1 cellular context compared by ENCODE assay signal in genomic region chr10:60123172-60123571, GRCh38.
TF ChIP-seq lines count a peak whose summit lies in the region.

No MANE protein-coding gene starts in this region.

TF ChIP-seq in HepG2, 621 proteins besides CTCF, POLR2A, EP300 and RAD21 (continued from another document):
- TF ChIP-seq, protein P1, sequence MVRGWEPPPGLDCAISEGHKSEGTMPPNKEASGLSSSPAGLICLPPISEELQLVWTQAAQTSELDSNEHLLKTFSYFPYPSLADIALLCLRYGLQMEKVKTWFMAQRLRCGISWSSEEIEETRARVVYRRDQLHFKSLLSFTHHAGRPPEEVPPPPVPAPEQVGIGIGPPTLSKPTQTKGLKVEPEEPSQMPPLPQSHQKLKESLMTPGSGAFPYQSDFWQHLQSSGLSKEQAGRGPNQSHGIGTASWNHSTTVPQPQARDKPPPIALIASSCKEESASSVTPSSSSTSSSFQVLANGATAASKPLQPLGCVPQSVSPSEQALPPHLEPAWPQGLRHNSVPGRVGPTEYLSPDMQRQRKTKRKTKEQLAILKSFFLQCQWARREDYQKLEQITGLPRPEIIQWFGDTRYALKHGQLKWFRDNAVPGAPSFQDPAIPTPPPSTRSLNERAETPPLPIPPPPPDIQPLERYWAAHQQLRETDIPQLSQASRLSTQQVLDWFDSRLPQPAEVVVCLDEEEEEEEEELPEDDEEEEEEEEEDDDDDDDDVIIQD (CRISPR knock-in tag; IDR thresholded peaks at IDR 0.05; ENCODE audit: low read depth), result no peak
- TF ChIP-seq U2AF2 (IDR thresholded peaks at IDR 0.05; ENCODE audit: low read depth, low read length), result no peak
- TF ChIP-seq ZNF768 (CRISPR knock-in tag; IDR thresholded peaks at IDR 0.05), result no peak
- TF ChIP-seq, protein P2, sequence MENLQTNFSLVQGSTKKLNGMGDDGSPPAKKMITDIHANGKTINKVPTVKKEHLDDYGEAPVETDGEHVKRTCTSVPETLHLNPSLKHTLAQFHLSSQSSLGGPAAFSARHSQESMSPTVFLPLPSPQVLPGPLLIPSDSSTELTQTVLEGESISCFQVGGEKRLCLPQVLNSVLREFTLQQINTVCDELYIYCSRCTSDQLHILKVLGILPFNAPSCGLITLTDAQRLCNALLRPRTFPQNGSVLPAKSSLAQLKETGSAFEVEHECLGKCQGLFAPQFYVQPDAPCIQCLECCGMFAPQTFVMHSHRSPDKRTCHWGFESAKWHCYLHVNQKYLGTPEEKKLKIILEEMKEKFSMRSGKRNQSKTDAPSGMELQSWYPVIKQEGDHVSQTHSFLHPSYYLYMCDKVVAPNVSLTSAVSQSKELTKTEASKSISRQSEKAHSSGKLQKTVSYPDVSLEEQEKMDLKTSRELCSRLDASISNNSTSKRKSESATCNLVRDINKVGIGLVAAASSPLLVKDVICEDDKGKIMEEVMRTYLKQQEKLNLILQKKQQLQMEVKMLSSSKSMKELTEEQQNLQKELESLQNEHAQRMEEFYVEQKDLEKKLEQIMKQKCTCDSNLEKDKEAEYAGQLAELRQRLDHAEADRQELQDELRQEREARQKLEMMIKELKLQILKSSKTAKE (CRISPR knock-in tag; IDR thresholded peaks at IDR 0.05; ENCODE audit: borderline replicate concordance), result no peak
- no peak for TF ChIP-seq ZNF335 (CRISPR knock-in tag; IDR thresholded peaks at IDR 0.05)
- no peak for TF ChIP-seq ZNF557 (CRISPR knock-in tag; IDR thresholded peaks at IDR 0.05)
- TF ChIP-seq ZSCAN20 (CRISPR knock-in tag; IDR thresholded peaks at IDR 0.05; ENCODE audit: borderline replicate concordance), result no peak
- TF ChIP-seq NCOR1 (IDR thresholded peaks at IDR 0.05; ENCODE audit: borderline replicate concordance, low read length), result no peak
- no peak for TF ChIP-seq BHLHE40 (IDR thresholded peaks at IDR 0.05; ENCODE audit: low read length)
- TF ChIP-seq, protein P3, sequence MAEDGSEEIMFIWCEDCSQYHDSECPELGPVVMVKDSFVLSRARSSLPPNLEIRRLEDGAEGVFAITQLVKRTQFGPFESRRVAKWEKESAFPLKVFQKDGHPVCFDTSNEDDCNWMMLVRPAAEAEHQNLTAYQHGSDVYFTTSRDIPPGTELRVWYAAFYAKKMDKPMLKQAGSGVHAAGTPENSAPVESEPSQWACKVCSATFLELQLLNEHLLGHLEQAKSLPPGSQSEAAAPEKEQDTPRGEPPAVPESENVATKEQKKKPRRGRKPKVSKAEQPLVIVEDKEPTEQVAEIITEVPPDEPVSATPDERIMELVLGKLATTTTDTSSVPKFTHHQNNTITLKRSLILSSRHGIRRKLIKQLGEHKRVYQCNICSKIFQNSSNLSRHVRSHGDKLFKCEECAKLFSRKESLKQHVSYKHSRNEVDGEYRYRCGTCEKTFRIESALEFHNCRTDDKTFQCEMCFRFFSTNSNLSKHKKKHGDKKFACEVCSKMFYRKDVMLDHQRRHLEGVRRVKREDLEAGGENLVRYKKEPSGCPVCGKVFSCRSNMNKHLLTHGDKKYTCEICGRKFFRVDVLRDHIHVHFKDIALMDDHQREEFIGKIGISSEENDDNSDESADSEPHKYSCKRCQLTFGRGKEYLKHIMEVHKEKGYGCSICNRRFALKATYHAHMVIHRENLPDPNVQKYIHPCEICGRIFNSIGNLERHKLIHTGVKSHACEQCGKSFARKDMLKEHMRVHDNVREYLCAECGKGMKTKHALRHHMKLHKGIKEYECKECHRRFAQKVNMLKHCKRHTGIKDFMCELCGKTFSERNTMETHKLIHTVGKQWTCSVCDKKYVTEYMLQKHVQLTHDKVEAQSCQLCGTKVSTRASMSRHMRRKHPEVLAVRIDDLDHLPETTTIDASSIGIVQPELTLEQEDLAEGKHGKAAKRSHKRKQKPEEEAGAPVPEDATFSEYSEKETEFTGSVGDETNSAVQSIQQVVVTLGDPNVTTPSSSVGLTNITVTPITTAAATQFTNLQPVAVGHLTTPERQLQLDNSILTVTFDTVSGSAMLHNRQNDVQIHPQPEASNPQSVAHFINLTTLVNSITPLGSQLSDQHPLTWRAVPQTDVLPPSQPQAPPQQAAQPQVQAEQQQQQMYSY (CRISPR knock-in tag; IDR thresholded peaks at IDR 0.05), result no peak
- TF ChIP-seq ZNF513 (CRISPR knock-in tag; conservative IDR thresholded peaks at IDR 0.05), result no peak
- TF ChIP-seq MTF1 (CRISPR knock-in tag; IDR thresholded peaks at IDR 0.05), result no peak
- no peak for TF ChIP-seq ELF4 (CRISPR knock-in tag; IDR thresholded peaks at IDR 0.05; ENCODE audit: borderline replicate concordance)
- TF ChIP-seq, protein P4, sequence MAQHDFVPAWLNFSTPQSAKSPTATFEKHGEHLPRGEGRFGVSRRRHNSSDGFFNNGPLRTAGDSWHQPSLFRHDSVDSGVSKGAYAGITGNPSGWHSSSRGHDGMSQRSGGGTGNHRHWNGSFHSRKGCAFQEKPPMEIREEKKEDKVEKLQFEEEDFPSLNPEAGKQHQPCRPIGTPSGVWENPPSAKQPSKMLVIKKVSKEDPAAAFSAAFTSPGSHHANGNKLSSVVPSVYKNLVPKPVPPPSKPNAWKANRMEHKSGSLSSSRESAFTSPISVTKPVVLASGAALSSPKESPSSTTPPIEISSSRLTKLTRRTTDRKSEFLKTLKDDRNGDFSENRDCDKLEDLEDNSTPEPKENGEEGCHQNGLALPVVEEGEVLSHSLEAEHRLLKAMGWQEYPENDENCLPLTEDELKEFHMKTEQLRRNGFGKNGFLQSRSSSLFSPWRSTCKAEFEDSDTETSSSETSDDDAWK (CRISPR knock-in tag; IDR thresholded peaks at IDR 0.05), result no peak
- TF ChIP-seq FOXP1 (IDR thresholded peaks at IDR 0.05), result no peak
- no peak for TF ChIP-seq FOXP1 (CRISPR knock-in tag; IDR thresholded peaks at IDR 0.05)
- TF ChIP-seq HNRNPH1 (optimal IDR thresholded peaks at IDR 0.05; ENCODE audit: low read depth, low read length), result no peak
